10 cellular contexts compared by ENCODE assay signal in the genomic region with DNA sequence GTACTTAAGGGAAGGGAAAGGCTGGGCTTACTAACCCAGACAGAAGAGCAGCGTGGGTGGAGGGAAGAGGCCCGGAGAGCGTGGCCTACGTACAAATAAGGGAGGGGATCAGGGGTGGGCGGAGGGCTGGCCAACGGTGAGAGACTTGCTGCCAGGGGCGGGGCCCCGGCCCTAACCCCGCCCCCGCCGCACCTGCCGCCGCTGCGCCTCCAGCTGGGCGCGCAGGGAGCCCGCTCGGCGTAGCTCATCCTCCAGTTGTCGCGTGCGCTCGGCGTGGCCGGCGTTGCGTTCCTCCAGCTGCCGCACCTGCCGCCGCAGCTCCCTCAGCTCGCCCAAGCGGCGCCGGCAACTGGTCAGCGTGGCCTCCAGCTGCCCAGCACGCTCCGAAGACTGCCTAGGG. TPM values are rescaled to one million over a fixed set of nuclear protein-coding genes. Genes with fewer than 3 reads are reported as not detected.
DNase-seq lines count a peak whose midpoint lies in the region; ATAC-seq, FAIRE-seq and TF ChIP-seq lines count a peak whose summit lies in the region.
"Had no signal": no experiment of that assay in that cellular context is flagged by ENCODE, and none has a peak within 500 bp of the region (broad histone marks: within the 10 kb centered on the region; RNA-seq: fewer than 3 reads in every experiment).

No MANE protein-coding gene starts in this region.

- H2BK5ac ChIP-seq in H1 (ENCODE audit: low read depth, low read length): no peak overlapping the region

- H3K56ac ChIP-seq in H1 (replicated peaks; ENCODE audit: insufficient read length, low read depth, low read length): no peak overlapping the region

- H4K5ac ChIP-seq in H1 (ENCODE audit: insufficient read length, low read depth, low read length): no peak overlapping the region

- peak overlapping the region; percentile 82; the same call in 1 of the 2 replicates for H4K8ac ChIP-seq in H1 (ENCODE audit: extremely low read depth, insufficient read depth, low read length)

- no peak for TF ChIP-seq CTCF in HEK293 (tag by site-specific recombination; IDR thresholded peaks at IDR 0.05)
- peak in 1 of 3 experiments; percentile 21; a peak in 1 of 4 replicates for TF ChIP-seq CTCF in H1 (IDR thresholded peaks at IDR 0.05; ENCODE audit: control extremely low read depth in 1 of 3, insufficient read depth in 1 of 3, low read depth in 1 of 3, low read length in 3 of 3)

- no peak overlapping the region for H3K14ac ChIP-seq in H1 (ENCODE audit: insufficient read length)

- no peak overlapping the region for H3K27ac ChIP-seq in HEK293 (ENCODE audit: extremely low read depth, low read depth, low read length)
- H3K27ac ChIP-seq in H1 (ENCODE audit: low read depth, low read length): no peak overlapping the region
- no peak overlapping the region for H3K27ac ChIP-seq in GM23248

- peaks cover 14% of the 10 kb centered on the region; the same call in 1 of the 2 replicates for H3F3A ChIP-seq in GM23248 (ENCODE audit: insufficient read depth)

- in situ Hi-C loops in GM23248 (cut with MboI): no loop called here

- no peaks in the 10 kb centered on the region for H3K9me2 ChIP-seq in GM23248 (ENCODE audit: insufficient read depth)

- no peak overlapping the region for H2BK20ac ChIP-seq in H1 (ENCODE audit: low read length)

- no peak overlapping the region for H4K91ac ChIP-seq in H1 (replicated peaks; ENCODE audit: insufficient read length, low read length)

- POLR2A ChIA-PET in HEK293 (lab: Yijun Ruan, JAX): interaction anchor here (1.6 kb wide), 1 partner anchor 31 kb away, joined by 3 read pairs; no protein-coding TSS in a partner anchor
- POLR2A ChIA-PET in H1 (lab: Charles Lee; ENCODE audit: partially characterized antibody): interaction anchor here (0.6 to 16.6 kb wide), 8 partner anchors 12 to 88 kb away, joined by 3 to 317 read pairs (median 3); partner anchors contain the start of genes DHPS, JUNB, PRDX2 and RNASEH2A

- CTCF ChIA-PET in HEK293 (lab: Yijun Ruan, JAX): interaction anchor here (0.7 to 14.1 kb wide), 2 partner anchors 30 to 78 kb away, joined by 3 to 386 read pairs; partner anchors contain the start of genes JUNB, PRDX2, RNASEH2A and THSD8
- CTCF ChIA-PET in H1 (lab: Charles Lee; ENCODE audit: partially characterized antibody): interaction anchor here (1.1 to 11.2 kb wide), 7 partner anchors 6 to 78 kb away, joined by 3 to 137 read pairs (median 5); partner anchors contain the start of gene TNPO2

- TF ChIP-seq EP300 in H1 (IDR thresholded peaks at IDR 0.05; ENCODE audit: borderline replicate concordance in 1 of 2, low read depth in 2 of 2, low read length in 2 of 2): peak in 1 of 2 experiments; percentile 28; a peak in 1 of 3 replicates

- H3K23ac ChIP-seq in H1 (ENCODE audit: insufficient read length): no peak overlapping the region

- H2AK5ac ChIP-seq in H1 (ENCODE audit: low read depth, low read length): no peak overlapping the region

- H3K9ac ChIP-seq in H1 (replicated peaks in 1 of 4; ENCODE audit: extremely low read depth in 1 of 4, low read depth in 3 of 4, low read length in 3 of 4) (peak overlapping the region in 3 of 4 experiments; percentile 11 to 32 (median 29); a peak in 1 of 7 replicates), GM23248 (no peak overlapping the region)

- ATAC-seq in HG03521 (IDR thresholded peaks at IDR 0.05; ENCODE audit: unreplicated experiment): no peak
- ATAC-seq in GM21390 (IDR thresholded peaks at IDR 0.05; ENCODE audit: unreplicated experiment): no peak

- peaks cover 0 to 29% of the 10 kb centered on the region in 2 experiments; a peak in 2 of 3 replicates for H3K36me3 ChIP-seq in HEK293 (ENCODE audit: control insufficient read depth in 2 of 2, insufficient read depth in 1 of 2, low read length in 2 of 2)
- peaks cover 0 to 31% (median 16%) of the 10 kb centered on the region in 4 experiments for H3K36me3 ChIP-seq in H1 (ENCODE audit: control insufficient read depth in 2 of 4, insufficient read depth in 4 of 4, low read length in 3 of 4)
- H3K36me3 ChIP-seq in GM23248 (ENCODE audit: low read depth): no peaks in the 10 kb centered on the region

- H3K9me3 ChIP-seq in HEK293 (ENCODE audit: control insufficient read depth, insufficient read depth, low read depth, low read length) (no peaks in the 10 kb centered on the region), H1 (ENCODE audit: insufficient read depth in 2 of 2, low read depth in 1 of 2, low read length in 1 of 2) (no peaks in the 10 kb centered on the region), GM23248 (ENCODE audit: low read depth) (no peaks in the 10 kb centered on the region)

- peak; percentile 36 for DNase-seq in activated CD4-positive, alpha-beta T cell treated with anti-CD3 and anti-CD28 coated beads for 1 hour
- DNase-seq in H1 (ENCODE audit: low read depth in 1 of 2, low spot score in 2 of 2) (peak; percentile 73 to 84), NCI-H2081 (lab: John Stamatoyannopoulos, UW) (no peak), GM23248 (no peak)
- DNase-seq in stimulated activated CD4-positive, alpha-beta T cell treated with anti-CD3 and anti-CD28 coated beads, Interleukin-2, amount 100 ng/mL, for 24 hours: peak; percentile 65 to 69

- WGBS in H1 (ENCODE audit: extremely low coverage in 1 of 2, insufficient coverage in 1 of 2, insufficient read length in 1 of 2, insufficient replicate concordance in 2 of 2, low coverage in 1 of 2, low lambda C conversion rate in 2 of 2, missing lambda C conversion rate in 1 of 2), 2 experiments: 29% methylated on average over 16 of the region's 37 CpGs; no CpG with 5 or more reads in 1 of the 2 experiments
- WGBS in GM23248 (ENCODE audit: low coverage in 1 of 2, low lambda C conversion rate in 2 of 2, missing lambda C conversion rate in 2 of 2), 2 experiments: 76 to 82% methylated on average over 22 to 37 of the region's 37 CpGs

- H3K79me1 ChIP-seq in H1 (ENCODE audit: low read depth, low read length): no peaks in the 10 kb centered on the region

- no peak overlapping the region for H2BK120ac ChIP-seq in H1 (replicated peaks; ENCODE audit: low read depth, low read length)

- no peak overlapping the region for H2BK12ac ChIP-seq in H1 (ENCODE audit: low read depth, low read length)

- no peak for FAIRE-seq in H1 (lab: Jason Lieb, UNC)
- FAIRE-seq: RCC 7860 had no signal

- H3K27me3 ChIP-seq in H1 (replicated peaks in 1 of 4; ENCODE audit: control insufficient read depth in 3 of 4, extremely low read depth in 1 of 4, insufficient read depth in 3 of 4, low read length in 3 of 4) (no peaks in the 10 kb centered on the region), GM23248 (replicated peaks; ENCODE audit: insufficient read depth) (no peaks in the 10 kb centered on the region)

- H2BK15ac ChIP-seq in H1 (ENCODE audit: low read length): no peak overlapping the region; the same call in 1 of the 2 replicates

- no peak; a peak in 1 of 3 replicates for TF ChIP-seq POLR2A in H1 (IDR thresholded peaks at IDR 0.05; ENCODE audit: control extremely low read depth in 1 of 2, low read depth in 2 of 2, low read length in 2 of 2)

- no peak overlapping the region for H2AFZ ChIP-seq in H1 (ENCODE audit: low read length)
- no peak overlapping the region for H2AFZ ChIP-seq in GM23248

- H3K4me2 ChIP-seq in H1 (ENCODE audit: insufficient read depth in 1 of 2, low read depth in 2 of 2, low read length in 2 of 2) (peak overlapping the region; percentile 9 to 64; a peak in 3 of 4 replicates), GM23248 (ENCODE audit: unreplicated experiment) (no peak overlapping the region)

- no peak for TF ChIP-seq RAD21 in H1 (IDR thresholded peaks at IDR 0.05 in 1 of 2, conservative IDR thresholded peaks at IDR 0.05 in 1 of 2; ENCODE audit: low read depth in 2 of 2, low read length in 2 of 2)

- H3K23me2 ChIP-seq in H1 (ENCODE audit: low read depth, low read length): peaks cover 3% of the 10 kb centered on the region; the same call in 1 of the 2 replicates

- H3K4me3 ChIP-seq in HEK293 (ENCODE audit: low read depth, low read length) (no peak overlapping the region), H1 (ENCODE audit: extremely low read depth in 1 of 4, insufficient read depth in 2 of 4, low read depth in 3 of 4, low read length in 4 of 4) (peak overlapping the region in 3 of 4 experiments; percentile 27 to 42 (median 34); a peak in 3 of 8 replicates), GM23248 (no peak overlapping the region)

- H4K20me1 ChIP-seq in H1 (replicated peaks in 1 of 2; ENCODE audit: control insufficient read depth in 1 of 2, insufficient read depth in 2 of 2, low read length in 2 of 2) (peaks cover 1 to 3% of the 10 kb centered on the region in 2 experiments), GM23248 (ENCODE audit: insufficient read depth) (no peaks in the 10 kb centered on the region)

- no peak overlapping the region; the same call in 1 of the 2 replicates for H3K18ac ChIP-seq in H1 (ENCODE audit: extremely low read depth, low read length)

- peak overlapping the region; percentile 9 for H3K4ac ChIP-seq in H1 (replicated peaks; ENCODE audit: insufficient read length, low read depth, low read length)

- H3K4me1 ChIP-seq in HEK293 (ENCODE audit: control insufficient read depth, insufficient read depth, low read length): no peaks in the 10 kb centered on the region
- H3K4me1 ChIP-seq in H1 (replicated peaks in 1 of 4; ENCODE audit: control insufficient read depth in 3 of 4, insufficient read depth in 4 of 4, low read length in 3 of 4): peaks cover 2 to 13% (median 7%) of the 10 kb centered on the region in 4 experiments
- H3K4me1 ChIP-seq in GM23248 (ENCODE audit: insufficient read depth): peaks cover 6% of the 10 kb centered on the region; the same call in 1 of the 2 replicates

- H3K79me2 ChIP-seq in H1 (ENCODE audit: control insufficient read depth in 1 of 2, insufficient read depth in 2 of 2, low read length in 2 of 2) (no peaks in the 10 kb centered on the region), GM23248 (ENCODE audit: insufficient read depth) (no peaks in the 10 kb centered on the region)

RNA-seq across cellular contexts. Expression of gene HOOK2, which starts 5.7 kb away (rescaled TPM):
- 59.3 and 63.2 TPM in 2 replicates for total RNA-seq in H1 (2021; fragmentation: NEBNext Ultra II Directional; extraction: Animal tissue kit (Norgen Biotek cat#: 25700))
- polyA plus RNA-seq in H1 (2011; rRNA removed): 23.8 and 39.2 TPM in 2 replicates
- 52.1 TPM for polyA plus RNA-seq in H1 (2011; cell fraction: cytosol; rRNA removed)
- 124 TPM for polyA plus RNA-seq in H1 (2011; cell fraction: nucleus; rRNA removed)
- 72.5 to 107 TPM (median 96.5 TPM) in 4 replicates for polyA plus RNA-seq in H1 (2012, experiment 1 of 2)
- polyA plus RNA-seq in H1 (2012, experiment 2 of 2): 35.9 TPM
- 47.5 TPM for polyA plus RNA-seq in H1 (2013, experiment 1 of 2)
- 40.1 TPM for polyA plus RNA-seq in H1 (2013, experiment 2 of 2)
- polyA minus RNA-seq in H1 (2011; rRNA and poly(A)+ RNA removed): 25.1 and 27.9 TPM in 2 replicates
- 17.9 TPM for polyA minus RNA-seq in H1 (2011; cell fraction: cytosol; rRNA and poly(A)+ RNA removed)
- polyA minus RNA-seq in H1 (2011; cell fraction: nucleus; rRNA and poly(A)+ RNA removed): 50.3 TPM
- 17.1 TPM in 2 replicates for total RNA-seq in GM23248 (2014; rRNA removed; shearing (Covaris generic))
- 11.8 and 12.4 TPM in 2 replicates for polyA plus RNA-seq in GM23248 (2016; fragmentation: Nextera tagmentation; extraction: Ambion mirVana)

RNA-seq across cellular contexts. Expression of gene BEST2, which starts 18.1 kb away (rescaled TPM):
- 4.6 TPM in 2 replicates for total RNA-seq in H1 (2021; fragmentation: NEBNext Ultra II Directional; extraction: Animal tissue kit (Norgen Biotek cat#: 25700))
- polyA plus RNA-seq in H1 (2011; rRNA removed) (7.3 and 11.6 TPM in 2 replicates), GM23248 (2016; fragmentation: Nextera tagmentation; extraction: Ambion mirVana) (not detected in 2 replicates)
- polyA plus RNA-seq in H1 (2011; cell fraction: cytosol; rRNA removed): 7.1 TPM
- 9.7 TPM for polyA plus RNA-seq in H1 (2011; cell fraction: nucleus; rRNA removed)
- 2.3 to 6.3 TPM (median 4.2 TPM) in 4 replicates for polyA plus RNA-seq in H1 (2012, experiment 1 of 2)
- polyA plus RNA-seq in H1 (2012, experiment 2 of 2): 4.4 TPM
- polyA plus RNA-seq in H1 (2013, experiment 1 of 2): 6.4 TPM
- 5.7 TPM for polyA plus RNA-seq in H1 (2013, experiment 2 of 2)
- polyA minus RNA-seq in H1 (2011; rRNA and poly(A)+ RNA removed): 5.7 and 7.9 TPM in 2 replicates
- polyA minus RNA-seq in H1 (2011; cell fraction: cytosol; rRNA and poly(A)+ RNA removed): 4.3 TPM
- polyA minus RNA-seq in H1 (2011; cell fraction: nucleus; rRNA and poly(A)+ RNA removed): 2.5 TPM
- not detected in 2 replicates for total RNA-seq in GM23248 (2014; rRNA removed; shearing (Covaris generic))
- total RNA-seq: liver had no signal
- polyA plus RNA-seq: liver had no signal

RNA-seq across cellular contexts. Expression of gene JUNB, which starts 21.6 kb away (rescaled TPM):
- 7.4 and 8.6 TPM in 2 replicates for total RNA-seq in H1 (2021; fragmentation: NEBNext Ultra II Directional; extraction: Animal tissue kit (Norgen Biotek cat#: 25700))
- polyA plus RNA-seq in H1 (2011; rRNA removed): 10.0 and 14.1 TPM in 2 replicates
- polyA plus RNA-seq in H1 (2011; cell fraction: cytosol; rRNA removed): 9.2 TPM
- 12.1 TPM for polyA plus RNA-seq in H1 (2011; cell fraction: nucleus; rRNA removed)
- 4.8 to 7.1 TPM (median 5.6 TPM) in 4 replicates for polyA plus RNA-seq in H1 (2012, experiment 1 of 2)
- 5.9 TPM for polyA plus RNA-seq in H1 (2012, experiment 2 of 2)
- polyA plus RNA-seq in H1 (2013, experiment 1 of 2): 6.9 TPM
- polyA plus RNA-seq in H1 (2013, experiment 2 of 2): 6.5 TPM
- polyA minus RNA-seq in H1 (2011; rRNA and poly(A)+ RNA removed): 1.8 TPM in 2 replicates
- polyA minus RNA-seq in H1 (2011; cell fraction: cytosol; rRNA and poly(A)+ RNA removed): 8.7 TPM
- 21.3 TPM for polyA minus RNA-seq in H1 (2011; cell fraction: nucleus; rRNA and poly(A)+ RNA removed)
- total RNA-seq in GM23248 (2014; rRNA removed; shearing (Covaris generic)): 159 and 195 TPM in 2 replicates
- 95.1 and 96.2 TPM in 2 replicates for polyA plus RNA-seq in GM23248 (2016; fragmentation: Nextera tagmentation; extraction: Ambion mirVana)

RNA-seq across cellular contexts. Expression of gene PRDX2, which starts 31.9 kb away (rescaled TPM):
- 380 and 404 TPM in 2 replicates for total RNA-seq in H1 (2021; fragmentation: NEBNext Ultra II Directional; extraction: Animal tissue kit (Norgen Biotek cat#: 25700))
- polyA plus RNA-seq in H1 (2011; rRNA removed): 748 and 904 TPM in 2 replicates
- polyA plus RNA-seq in H1 (2011; cell fraction: cytosol; rRNA removed): 586 TPM
- polyA plus RNA-seq in H1 (2011; cell fraction: nucleus; rRNA removed): 569 TPM
- polyA plus RNA-seq in H1 (2012, experiment 1 of 2): 543 to 655 TPM (median 640 TPM) in 4 replicates
- 855 TPM for polyA plus RNA-seq in H1 (2012, experiment 2 of 2)
- polyA plus RNA-seq in H1 (2013, experiment 1 of 2): 237 TPM
- polyA plus RNA-seq in H1 (2013, experiment 2 of 2): 231 TPM
- 210 and 286 TPM in 2 replicates for polyA minus RNA-seq in H1 (2011; rRNA and poly(A)+ RNA removed)
- polyA minus RNA-seq in H1 (2011; cell fraction: cytosol; rRNA and poly(A)+ RNA removed): 286 TPM
- polyA minus RNA-seq in H1 (2011; cell fraction: nucleus; rRNA and poly(A)+ RNA removed): 120 TPM
- total RNA-seq in GM23248 (2014; rRNA removed; shearing (Covaris generic)): 230 TPM in 2 replicates
- 252 TPM in 2 replicates for polyA plus RNA-seq in GM23248 (2016; fragmentation: Nextera tagmentation; extraction: Ambion mirVana)

RNA-seq across cellular contexts. Expression of gene THSD8, which starts 32.2 kb away (rescaled TPM):
- 41.3 and 42.3 TPM in 2 replicates for total RNA-seq in H1 (2021; fragmentation: NEBNext Ultra II Directional; extraction: Animal tissue kit (Norgen Biotek cat#: 25700))
- 3.4 and 8.2 TPM in 2 replicates for polyA plus RNA-seq in H1 (2011; rRNA removed)
- 0.57 TPM for polyA plus RNA-seq in H1 (2011; cell fraction: cytosol; rRNA removed)
- 0.21 TPM for polyA plus RNA-seq in H1 (2011; cell fraction: nucleus; rRNA removed)
- polyA plus RNA-seq in H1 (2012, experiment 1 of 2): 9.7 to 60.5 TPM (median 32.8 TPM) in 4 replicates
- 11.1 TPM for polyA plus RNA-seq in H1 (2012, experiment 2 of 2)
- polyA plus RNA-seq in H1 (2013, experiment 1 of 2): 20.3 TPM
- 24.5 TPM for polyA plus RNA-seq in H1 (2013, experiment 2 of 2)
- 4.4 and 10.5 TPM in 2 replicates for polyA minus RNA-seq in H1 (2011; rRNA and poly(A)+ RNA removed)
- polyA minus RNA-seq in H1 (2011; cell fraction: cytosol; rRNA and poly(A)+ RNA removed): not detected
- not detected for polyA minus RNA-seq in H1 (2011; cell fraction: nucleus; rRNA and poly(A)+ RNA removed)
- total RNA-seq in GM23248 (2014; rRNA removed; shearing (Covaris generic)): not detected in 2 replicates
- polyA plus RNA-seq in GM23248 (2016; fragmentation: Nextera tagmentation; extraction: Ambion mirVana): 10.8 and 12.5 TPM in 2 replicates

Comparison
In these comparisons a context has a peak if more than half of its experiments do, and no peak if none do; other contexts are left out.
1. H3K4me3 ChIP-seq: peak in H1 (3 of 4); none in HEK293 (single experiment) and GM23248 (single experiment).
2. DNase-seq: peak in activated CD4-positive, alpha-beta T cell treated with anti-CD3 and anti-CD28 coated beads for 1 hour (single experiment), H1 (2 of 2) and stimulated activated CD4-positive, alpha-beta T cell treated with anti-CD3 and anti-CD28 coated beads, Interleukin-2, amount 100 ng/mL, for 24 hours (2 of 2); none in NCI-H2081 (0 of 2) and GM23248 (single experiment).
3. RNA of gene JUNB, which starts 21.6 kb away (total RNA-seq): 159 to 195 TPM in GM23248; 7.4 to 8.6 TPM in H1; every median in the first group is over 10 times any median in the second.